8 cellular contexts compared by ENCODE assay signal in the genomic region with DNA sequence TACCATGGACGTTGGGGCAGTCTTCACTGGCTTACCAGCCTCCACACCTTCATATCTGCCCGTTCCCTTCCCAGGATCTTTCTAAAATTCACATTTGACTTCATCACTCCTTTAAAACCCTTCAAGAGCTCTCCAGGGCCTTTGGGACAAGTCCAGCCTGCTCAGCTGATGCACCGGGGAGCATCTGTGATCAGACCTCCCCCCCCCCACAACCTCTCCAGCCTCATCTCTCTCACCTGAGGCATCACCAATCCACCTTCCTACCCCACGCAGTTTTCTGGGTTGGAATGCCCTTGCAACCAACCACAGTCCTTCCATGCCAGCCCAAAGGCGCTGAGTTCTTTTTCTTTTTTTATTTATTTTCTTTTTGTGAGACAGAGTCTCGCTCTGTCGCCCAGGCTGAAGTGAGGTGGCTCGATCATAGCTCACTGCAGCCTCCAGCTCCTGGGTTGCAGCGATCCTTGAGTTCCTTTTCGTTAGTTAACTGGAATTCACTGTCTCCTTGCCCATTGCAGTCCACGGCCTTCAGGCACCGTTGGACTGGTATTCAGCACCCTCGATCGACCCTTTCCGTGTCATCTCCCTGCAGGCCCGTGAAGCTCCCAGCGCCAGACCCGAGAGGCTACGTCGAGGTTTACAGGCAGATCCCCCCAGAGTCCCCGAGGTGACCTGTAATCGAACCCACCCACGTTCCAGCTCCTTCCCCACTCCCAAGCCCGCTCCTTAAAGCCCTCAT. TPM values are rescaled to one million over a fixed set of nuclear protein-coding genes. Genes with fewer than 3 reads are reported as not detected.
DNase-seq lines count a peak whose midpoint lies in the region; ATAC-seq and TF ChIP-seq lines count a peak whose summit lies in the region.

No MANE protein-coding gene starts in this region.

- DNase-seq in M059J (ENCODE audit: low read depth) (peak; percentile 38), cardiac fibroblast (ENCODE audit: low read depth in 2 of 2) (peak; percentile 22 to 24), left lung (peak in 1 of 2 donors; percentile 8), thyroid gland (peak; percentile 67 to 74), Ammon's horn (ENCODE audit: low spot score) (no peak), cerebellar cortex (ENCODE audit: low spot score) (no peak), NCI-H1105 treated with DMSO at 0.1 percent for 48 hours (lab: John Stamatoyannopoulos, UW) (no peak)

- no peaks in the 10 kb centered on the region for H3K27me3 ChIP-seq in left lung
- no peaks in the 10 kb centered on the region for H3K27me3 ChIP-seq in thyroid gland

- TF ChIP-seq CTCF in GM12875 (IDR thresholded peaks at IDR 0.05; ENCODE audit: borderline replicate concordance, insufficient read depth, low read depth, low read length): no peak
- no peak for TF ChIP-seq CTCF in cardiac fibroblast (IDR thresholded peaks at IDR 0.05; ENCODE audit: low read depth, low read length)
- TF ChIP-seq CTCF in left lung (IDR thresholded peaks at IDR 0.05): no peak
- TF ChIP-seq CTCF in thyroid gland (IDR thresholded peaks at IDR 0.05): no peak

- H3K9me3 ChIP-seq in left lung (no peaks in the 10 kb centered on the region), thyroid gland (no peaks in the 10 kb centered on the region)

- H3K36me3 ChIP-seq in left lung (peaks cover 0 to 24% of the 10 kb centered on the region in 2 donors), thyroid gland (peaks cover 0 to 3% of the 10 kb centered on the region in 2 donors)

- H3K4me3 ChIP-seq in GM12875 (ENCODE audit: low read depth, low read length): peak overlapping the region; percentile 73
- peak overlapping the region; percentile 100 for H3K4me3 ChIP-seq in cardiac fibroblast (replicated peaks in 1 of 2; ENCODE audit: low read depth in 2 of 2, low read length in 2 of 2)
- H3K4me3 ChIP-seq in left lung: peak overlapping the region; percentile 76 to 96
- peak overlapping the region; percentile 65 to 96 (median 91) for H3K4me3 ChIP-seq in thyroid gland (replicated peaks in 1 of 3)

- ATAC-seq in left lung: peak; percentile 17

- TF ChIP-seq POLR2A in thyroid gland (IDR thresholded peaks at IDR 0.05): no peak

- H3K4me1 ChIP-seq in left lung (peaks cover 12 to 28% of the 10 kb centered on the region in 2 donors), thyroid gland (peaks cover 11 to 16% of the 10 kb centered on the region in 2 donors)

- H3K27ac ChIP-seq in left lung (peak overlapping the region in 1 of 2 donors; percentile 82), thyroid gland (peak overlapping the region; percentile 56 to 88 (median 61))

- intact Hi-C loops in left lung (cut with DNase I) (no loop called here), thyroid gland (cut with DNase I) (no loop called here)

- WGBS in thyroid gland, 2 donors: 7 to 8% methylated on average over 24 of the region's 24 CpGs

RNA-seq across cellular contexts. Expression of gene ALKBH4, which starts 0.7 kb away (rescaled TPM):
- 41.2 and 50.7 TPM in 2 replicates for total RNA-seq in M059J (2014; rRNA removed; shearing (Covaris generic))
- total RNA-seq in left lung: 1 to 10 TPM; 8.6 to 9.5 TPM
- total RNA-seq in thyroid gland: 10 to 100 TPM; 16.9 to 42.2 (median 28.6) TPM

RNA-seq across cellular contexts. Expression of gene LRWD1, which starts 0.8 kb away (rescaled TPM):
- total RNA-seq in M059J (2014; rRNA removed; shearing (Covaris generic)): 27.3 and 27.4 TPM in 2 replicates
- total RNA-seq in left lung (10 to 100 TPM; 12.9 to 16.6 TPM), thyroid gland (10 to 100 TPM; 11.4 to 23.5 (median 16.4) TPM)

RNA-seq across cellular contexts. Expression of gene POLR2J, which starts 14.7 kb away (rescaled TPM):
- 59.8 and 81.8 TPM in 2 replicates for total RNA-seq in M059J (2014; rRNA removed; shearing (Covaris generic))
- 10 to 100 TPM; 30.5 to 39.0 TPM for total RNA-seq in left lung
- total RNA-seq in thyroid gland: 10 to 100 TPM in 3 of 4 donors, 1 to 10 TPM in 1; 6.9 to 31.5 (median 20.8) TPM

RNA-seq across cellular contexts. Expression of gene ORAI2, which starts 30.6 kb away (rescaled TPM):
- total RNA-seq in M059J (2014; rRNA removed; shearing (Covaris generic)): 52.4 and 67.0 TPM in 2 replicates
- 10 to 100 TPM; 22.3 to 38.2 TPM for total RNA-seq in left lung
- 100 to 1,000 TPM in 2 of 4 donors, 10 to 100 TPM in 2; 41.8 to 133 (median 81.4) TPM for total RNA-seq in thyroid gland

RNA-seq across cellular contexts. Expression of gene RASA4B, which starts 53.6 kb away (rescaled TPM):
- total RNA-seq in M059J (2014; rRNA removed; shearing (Covaris generic)): 0.84 TPM in 1 of 2 replicates, not detected in the other
- total RNA-seq in left lung (10 to 100 TPM; 18.1 to 18.5 TPM), thyroid gland (10 to 100 TPM in 1 of 4 donors, 1 to 10 TPM in 2, under 1 TPM in 1; 0.98 to 14.6 (median 6.4) TPM)

Comparison
In these comparisons a context has a peak if more than half of its experiments do, and no peak if none do; other contexts are left out.
1. DNase-seq: peak in M059J (single experiment), cardiac fibroblast (2 of 2) and thyroid gland (2 of 2); none in Ammon's horn (single experiment), cerebellar cortex (single experiment) and NCI-H1105 treated with DMSO at 0.1 percent for 48 hours (single experiment).
2. Peak in every context shown above with its lines, with median percentiles within 50 percentile points of each other: H3K4me3 ChIP-seq.